In the genomic region with DNA sequence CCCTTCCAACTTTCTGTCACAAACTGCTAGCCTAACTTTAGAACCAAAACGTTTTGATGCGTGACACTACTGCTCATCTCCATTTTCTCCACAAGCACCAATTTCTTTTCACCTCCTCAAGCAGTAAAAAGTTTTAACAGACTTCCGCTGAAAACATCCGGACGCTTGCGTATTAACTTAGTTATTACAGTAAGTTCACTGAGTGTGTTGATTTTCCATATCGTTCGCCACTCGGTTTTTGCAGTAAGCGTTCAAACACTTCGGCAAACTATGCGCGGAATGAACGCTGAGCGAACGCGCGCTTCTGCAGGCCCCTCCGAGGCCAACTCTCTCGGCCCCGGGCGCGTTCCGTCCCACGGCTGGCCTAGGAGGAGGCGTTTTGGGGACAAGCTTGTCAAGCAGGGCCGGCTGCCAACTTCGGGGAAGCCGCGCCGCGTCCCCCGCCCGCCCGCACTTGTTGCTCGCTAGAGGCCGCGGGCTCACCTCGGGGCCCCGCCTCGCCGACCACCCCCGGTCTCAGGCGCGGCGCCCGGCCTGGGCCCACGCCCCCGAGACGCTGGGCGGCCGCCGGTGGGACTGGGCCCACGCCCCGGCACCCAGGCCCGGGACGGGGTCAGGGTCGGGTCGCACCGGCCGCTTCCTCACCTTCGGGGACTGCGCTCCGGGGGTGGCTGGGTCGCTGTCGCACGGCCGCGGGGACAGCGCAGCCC, we compare ENCODE assay signal across 1 cellular context.
TF ChIP-seq lines count a peak whose summit lies in the region.

No MANE protein-coding gene starts in this region.

TF ChIP-seq in HepG2, 621 proteins besides CTCF, POLR2A, EP300 and RAD21 (continued from another document and continues in another):
- TF ChIP-seq, protein P1, sequence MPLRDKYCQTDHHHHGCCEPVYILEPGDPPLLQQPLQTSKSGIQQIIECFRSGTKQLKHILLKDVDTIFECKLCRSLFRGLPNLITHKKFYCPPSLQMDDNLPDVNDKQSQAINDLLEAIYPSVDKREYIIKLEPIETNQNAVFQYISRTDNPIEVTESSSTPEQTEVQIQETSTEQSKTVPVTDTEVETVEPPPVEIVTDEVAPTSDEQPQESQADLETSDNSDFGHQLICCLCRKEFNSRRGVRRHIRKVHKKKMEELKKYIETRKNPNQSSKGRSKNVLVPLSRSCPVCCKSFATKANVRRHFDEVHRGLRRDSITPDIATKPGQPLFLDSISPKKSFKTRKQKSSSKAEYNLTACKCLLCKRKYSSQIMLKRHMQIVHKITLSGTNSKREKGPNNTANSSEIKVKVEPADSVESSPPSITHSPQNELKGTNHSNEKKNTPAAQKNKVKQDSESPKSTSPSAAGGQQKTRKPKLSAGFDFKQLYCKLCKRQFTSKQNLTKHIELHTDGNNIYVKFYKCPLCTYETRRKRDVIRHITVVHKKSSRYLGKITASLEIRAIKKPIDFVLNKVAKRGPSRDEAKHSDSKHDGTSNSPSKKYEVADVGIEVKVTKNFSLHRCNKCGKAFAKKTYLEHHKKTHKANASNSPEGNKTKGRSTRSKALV (CRISPR knock-in tag; IDR thresholded peaks at IDR 0.05): peak; percentile 92
- TF ChIP-seq SSRP1 (CRISPR knock-in tag; IDR thresholded peaks at IDR 0.05) (no peak), ZNF543 (CRISPR knock-in tag; IDR thresholded peaks at IDR 0.05) (no peak; the same call in 1 of the 2 replicates), ZBTB7A (CRISPR knock-in tag; IDR thresholded peaks at IDR 0.05) (no peak), ZNF768 (CRISPR knock-in tag; IDR thresholded peaks at IDR 0.05) (peak; percentile 44; the same call in 1 of the 2 replicates), ZNF33B (CRISPR knock-in tag; IDR thresholded peaks at IDR 0.05) (no peak), ATRX (CRISPR knock-in tag; IDR thresholded peaks at IDR 0.05; ENCODE audit: borderline replicate concordance) (no peak), ZNF263 (CRISPR knock-in tag; IDR thresholded peaks at IDR 0.05) (no peak), ATF1 (CRISPR knock-in tag; IDR thresholded peaks at IDR 0.05) (no peak), ZNF775 (CRISPR knock-in tag; IDR thresholded peaks at IDR 0.05; ENCODE audit: borderline replicate concordance) (no peak), ZNF367 (CRISPR knock-in tag; IDR thresholded peaks at IDR 0.05; ENCODE audit: borderline replicate concordance) (no peak), TOE1 (CRISPR knock-in tag; IDR thresholded peaks at IDR 0.05) (no peak), HMG20B (CRISPR knock-in tag; conservative IDR thresholded peaks at IDR 0.05) (no peak), SIN3A (IDR thresholded peaks at IDR 0.05; ENCODE audit: borderline replicate concordance, low read depth, low read length) (no peak), NR2F1 (CRISPR knock-in tag; IDR thresholded peaks at IDR 0.05) (no peak), ZNF337 (CRISPR knock-in tag; IDR thresholded peaks at IDR 0.05; ENCODE audit: borderline replicate concordance, low read depth) (no peak), ZNF777 (CRISPR knock-in tag; IDR thresholded peaks at IDR 0.05) (peak; percentile 39), ZBTB7B (CRISPR knock-in tag; IDR thresholded peaks at IDR 0.05) (0 out of 2 replicates have a peak, but pooled peaks have one; percentile 22), ZFX (CRISPR knock-in tag; IDR thresholded peaks at IDR 0.05; ENCODE audit: low read depth) (peak; percentile 63), RBM39 (IDR thresholded peaks at IDR 0.05; ENCODE audit: low read depth, low read length, poor library complexity, severe bottlenecking) (no peak), ZNF709 (CRISPR knock-in tag; IDR thresholded peaks at IDR 0.05) (no peak), ZNF451 (CRISPR knock-in tag; IDR thresholded peaks at IDR 0.05) (peak; percentile 56; the same call in 1 of the 2 replicates)
- TF ChIP-seq, protein P2, sequence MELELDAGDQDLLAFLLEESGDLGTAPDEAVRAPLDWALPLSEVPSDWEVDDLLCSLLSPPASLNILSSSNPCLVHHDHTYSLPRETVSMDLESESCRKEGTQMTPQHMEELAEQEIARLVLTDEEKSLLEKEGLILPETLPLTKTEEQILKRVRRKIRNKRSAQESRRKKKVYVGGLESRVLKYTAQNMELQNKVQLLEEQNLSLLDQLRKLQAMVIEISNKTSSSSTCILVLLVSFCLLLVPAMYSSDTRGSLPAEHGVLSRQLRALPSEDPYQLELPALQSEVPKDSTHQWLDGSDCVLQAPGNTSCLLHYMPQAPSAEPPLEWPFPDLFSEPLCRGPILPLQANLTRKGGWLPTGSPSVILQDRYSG (CRISPR knock-in tag; IDR thresholded peaks at IDR 0.05): no peak; the same call in 1 of the 2 replicates
- TF ChIP-seq, protein P3, sequence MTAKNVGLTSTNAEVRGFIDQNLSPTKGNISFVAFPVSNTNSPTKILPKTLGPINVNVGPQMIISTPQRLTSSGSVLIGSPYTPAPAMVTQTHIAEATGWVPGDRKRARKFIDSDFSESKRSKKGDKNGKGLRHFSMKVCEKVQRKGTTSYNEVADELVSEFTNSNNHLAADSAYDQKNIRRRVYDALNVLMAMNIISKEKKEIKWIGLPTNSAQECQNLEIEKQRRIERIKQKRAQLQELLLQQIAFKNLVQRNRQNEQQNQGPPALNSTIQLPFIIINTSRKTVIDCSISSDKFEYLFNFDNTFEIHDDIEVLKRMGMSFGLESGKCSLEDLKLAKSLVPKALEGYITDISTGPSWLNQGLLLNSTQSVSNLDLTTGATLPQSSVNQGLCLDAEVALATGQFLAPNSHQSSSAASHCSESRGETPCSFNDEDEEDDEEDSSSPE (CRISPR knock-in tag; IDR thresholded peaks at IDR 0.05): no peak
- TF ChIP-seq, protein P4, sequence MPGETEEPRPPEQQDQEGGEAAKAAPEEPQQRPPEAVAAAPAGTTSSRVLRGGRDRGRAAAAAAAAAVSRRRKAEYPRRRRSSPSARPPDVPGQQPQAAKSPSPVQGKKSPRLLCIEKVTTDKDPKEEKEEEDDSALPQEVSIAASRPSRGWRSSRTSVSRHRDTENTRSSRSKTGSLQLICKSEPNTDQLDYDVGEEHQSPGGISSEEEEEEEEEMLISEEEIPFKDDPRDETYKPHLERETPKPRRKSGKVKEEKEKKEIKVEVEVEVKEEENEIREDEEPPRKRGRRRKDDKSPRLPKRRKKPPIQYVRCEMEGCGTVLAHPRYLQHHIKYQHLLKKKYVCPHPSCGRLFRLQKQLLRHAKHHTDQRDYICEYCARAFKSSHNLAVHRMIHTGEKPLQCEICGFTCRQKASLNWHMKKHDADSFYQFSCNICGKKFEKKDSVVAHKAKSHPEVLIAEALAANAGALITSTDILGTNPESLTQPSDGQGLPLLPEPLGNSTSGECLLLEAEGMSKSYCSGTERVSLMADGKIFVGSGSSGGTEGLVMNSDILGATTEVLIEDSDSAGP (CRISPR knock-in tag; IDR thresholded peaks at IDR 0.05; ENCODE audit: borderline replicate concordance): peak; percentile 26; the same call in 1 of the 2 replicates
- TF ChIP-seq, protein P5, sequence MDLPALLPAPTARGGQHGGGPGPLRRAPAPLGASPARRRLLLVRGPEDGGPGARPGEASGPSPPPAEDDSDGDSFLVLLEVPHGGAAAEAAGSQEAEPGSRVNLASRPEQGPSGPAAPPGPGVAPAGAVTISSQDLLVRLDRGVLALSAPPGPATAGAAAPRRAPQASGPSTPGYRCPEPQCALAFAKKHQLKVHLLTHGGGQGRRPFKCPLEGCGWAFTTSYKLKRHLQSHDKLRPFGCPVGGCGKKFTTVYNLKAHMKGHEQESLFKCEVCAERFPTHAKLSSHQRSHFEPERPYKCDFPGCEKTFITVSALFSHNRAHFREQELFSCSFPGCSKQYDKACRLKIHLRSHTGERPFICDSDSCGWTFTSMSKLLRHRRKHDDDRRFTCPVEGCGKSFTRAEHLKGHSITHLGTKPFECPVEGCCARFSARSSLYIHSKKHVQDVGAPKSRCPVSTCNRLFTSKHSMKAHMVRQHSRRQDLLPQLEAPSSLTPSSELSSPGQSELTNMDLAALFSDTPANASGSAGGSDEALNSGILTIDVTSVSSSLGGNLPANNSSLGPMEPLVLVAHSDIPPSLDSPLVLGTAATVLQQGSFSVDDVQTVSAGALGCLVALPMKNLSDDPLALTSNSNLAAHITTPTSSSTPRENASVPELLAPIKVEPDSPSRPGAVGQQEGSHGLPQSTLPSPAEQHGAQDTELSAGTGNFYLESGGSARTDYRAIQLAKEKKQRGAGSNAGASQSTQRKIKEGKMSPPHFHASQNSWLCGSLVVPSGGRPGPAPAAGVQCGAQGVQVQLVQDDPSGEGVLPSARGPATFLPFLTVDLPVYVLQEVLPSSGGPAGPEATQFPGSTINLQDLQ (CRISPR knock-in tag; IDR thresholded peaks at IDR 0.05): no peak
- TF ChIP-seq, protein P6, sequence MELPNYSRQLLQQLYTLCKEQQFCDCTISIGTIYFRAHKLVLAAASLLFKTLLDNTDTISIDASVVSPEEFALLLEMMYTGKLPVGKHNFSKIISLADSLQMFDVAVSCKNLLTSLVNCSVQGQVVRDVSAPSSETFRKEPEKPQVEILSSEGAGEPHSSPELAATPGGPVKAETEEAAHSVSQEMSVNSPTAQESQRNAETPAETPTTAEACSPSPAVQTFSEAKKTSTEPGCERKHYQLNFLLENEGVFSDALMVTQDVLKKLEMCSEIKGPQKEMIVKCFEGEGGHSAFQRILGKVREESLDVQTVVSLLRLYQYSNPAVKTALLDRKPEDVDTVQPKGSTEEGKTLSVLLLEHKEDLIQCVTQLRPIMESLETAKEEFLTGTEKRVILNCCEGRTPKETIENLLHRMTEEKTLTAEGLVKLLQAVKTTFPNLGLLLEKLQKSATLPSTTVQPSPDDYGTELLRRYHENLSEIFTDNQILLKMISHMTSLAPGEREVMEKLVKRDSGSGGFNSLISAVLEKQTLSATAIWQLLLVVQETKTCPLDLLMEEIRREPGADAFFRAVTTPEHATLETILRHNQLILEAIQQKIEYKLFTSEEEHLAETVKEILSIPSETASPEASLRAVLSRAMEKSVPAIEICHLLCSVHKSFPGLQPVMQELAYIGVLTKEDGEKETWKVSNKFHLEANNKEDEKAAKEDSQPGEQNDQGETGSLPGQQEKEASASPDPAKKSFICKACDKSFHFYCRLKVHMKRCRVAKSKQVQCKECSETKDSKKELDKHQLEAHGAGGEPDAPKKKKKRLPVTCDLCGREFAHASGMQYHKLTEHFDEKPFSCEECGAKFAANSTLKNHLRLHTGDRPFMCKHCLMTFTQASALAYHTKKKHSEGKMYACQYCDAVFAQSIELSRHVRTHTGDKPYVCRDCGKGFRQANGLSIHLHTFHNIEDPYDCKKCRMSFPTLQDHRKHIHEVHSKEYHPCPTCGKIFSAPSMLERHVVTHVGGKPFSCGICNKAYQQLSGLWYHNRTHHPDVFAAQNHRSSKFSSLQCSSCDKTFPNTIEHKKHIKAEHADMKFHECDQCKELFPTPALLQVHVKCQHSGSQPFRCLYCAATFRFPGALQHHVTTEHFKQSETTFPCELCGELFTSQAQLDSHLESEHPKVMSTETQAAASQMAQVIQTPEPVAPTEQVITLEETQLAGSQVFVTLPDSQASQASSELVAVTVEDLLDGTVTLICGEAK (IDR thresholded peaks at IDR 0.05): no peak
- TF ChIP-seq, protein P6 (CRISPR knock-in tag; IDR thresholded peaks at IDR 0.05): no peak
- TF ChIP-seq, protein P7, sequence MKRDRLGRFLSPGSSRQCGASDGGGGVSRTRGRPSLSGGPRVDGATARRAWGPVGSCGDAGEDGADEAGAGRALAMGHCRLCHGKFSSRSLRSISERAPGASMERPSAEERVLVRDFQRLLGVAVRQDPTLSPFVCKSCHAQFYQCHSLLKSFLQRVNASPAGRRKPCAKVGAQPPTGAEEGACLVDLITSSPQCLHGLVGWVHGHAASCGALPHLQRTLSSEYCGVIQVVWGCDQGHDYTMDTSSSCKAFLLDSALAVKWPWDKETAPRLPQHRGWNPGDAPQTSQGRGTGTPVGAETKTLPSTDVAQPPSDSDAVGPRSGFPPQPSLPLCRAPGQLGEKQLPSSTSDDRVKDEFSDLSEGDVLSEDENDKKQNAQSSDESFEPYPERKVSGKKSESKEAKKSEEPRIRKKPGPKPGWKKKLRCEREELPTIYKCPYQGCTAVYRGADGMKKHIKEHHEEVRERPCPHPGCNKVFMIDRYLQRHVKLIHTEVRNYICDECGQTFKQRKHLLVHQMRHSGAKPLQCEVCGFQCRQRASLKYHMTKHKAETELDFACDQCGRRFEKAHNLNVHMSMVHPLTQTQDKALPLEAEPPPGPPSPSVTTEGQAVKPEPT (CRISPR knock-in tag; IDR thresholded peaks at IDR 0.05; ENCODE audit: low read depth): no peak
- TF ChIP-seq, protein P8, sequence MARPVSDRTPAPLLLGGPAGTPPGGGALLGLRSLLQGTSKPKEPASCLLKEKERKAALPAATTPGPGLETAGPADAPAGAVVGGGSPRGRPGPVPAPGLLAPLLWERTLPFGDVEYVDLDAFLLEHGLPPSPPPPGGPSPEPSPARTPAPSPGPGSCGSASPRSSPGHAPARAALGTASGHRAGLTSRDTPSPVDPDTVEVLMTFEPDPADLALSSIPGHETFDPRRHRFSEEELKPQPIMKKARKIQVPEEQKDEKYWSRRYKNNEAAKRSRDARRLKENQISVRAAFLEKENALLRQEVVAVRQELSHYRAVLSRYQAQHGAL (CRISPR knock-in tag; IDR thresholded peaks at IDR 0.05; ENCODE audit: not compliant biosample characterization): peak; percentile 13
- TF ChIP-seq, protein P9, sequence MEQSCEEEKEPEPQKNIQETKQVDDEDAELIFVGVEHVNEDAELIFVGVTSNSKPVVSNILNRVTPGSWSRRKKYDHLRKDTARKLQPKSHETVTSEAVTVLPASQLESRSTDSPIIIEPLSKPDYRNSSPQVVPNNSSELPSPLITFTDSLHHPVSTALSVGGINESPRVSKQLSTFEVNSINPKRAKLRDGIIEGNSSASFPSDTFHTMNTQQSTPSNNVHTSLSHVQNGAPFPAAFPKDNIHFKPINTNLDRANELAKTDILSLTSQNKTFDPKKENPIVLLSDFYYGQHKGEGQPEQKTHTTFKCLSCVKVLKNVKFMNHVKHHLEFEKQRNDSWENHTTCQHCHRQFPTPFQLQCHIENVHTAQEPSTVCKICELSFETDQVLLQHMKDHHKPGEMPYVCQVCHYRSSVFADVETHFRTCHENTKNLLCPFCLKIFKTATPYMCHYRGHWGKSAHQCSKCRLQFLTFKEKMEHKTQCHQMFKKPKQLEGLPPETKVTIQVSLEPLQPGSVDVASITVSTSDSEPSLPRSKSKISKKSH (CRISPR knock-in tag; IDR thresholded peaks at IDR 0.05; ENCODE audit: borderline replicate concordance): no peak
